In genomic region chr5:170343177-170343576, GRCh38 we compare ENCODE assay signal across 8 cellular contexts. TPM values are rescaled to one million over a fixed set of nuclear protein-coding genes. Genes with fewer than 3 reads are reported as not detected.
"Had no signal": no experiment of that assay in that cellular context is flagged by ENCODE, and none has a peak within 500 bp of the region (broad histone marks: within the 10 kb centered on the region; RNA-seq: fewer than 3 reads in every experiment).

No MANE protein-coding gene starts in this region.

- H3K27ac Mint-ChIP-seq: GM23338, H9 had no signal

- FAIRE-seq: H1, H54, HTR-8/SVneo had no signal

- H3K4me3 ChIP-seq: GM23338 had no signal

- H3K4me2 ChIP-seq: GM23338 had no signal

- DNase-seq: H9, HCEC 1CT, IMR-90 had no signal

- H3K4me3 Mint-ChIP-seq: GM23338, H9 had no signal

- ATAC-seq: GM23338 had no signal

- H2AFZ ChIP-seq: GM23338 had no signal

RNA-seq across cellular contexts. Expression of gene LCP2, which starts 45.6 kb away (rescaled TPM):
- total RNA-seq: H9, HT-29, IMR-90 had no signal

RNA-seq across cellular contexts. Expression of gene KCNMB1, which starts 46.0 kb away (rescaled TPM):
- total RNA-seq: HT-29, IMR-90 had no signal
